In genomic region chr7:106269263-106269961, GRCh38 we compare ENCODE assay signal across 16 cellular contexts. TPM values are rescaled to one million over a fixed set of nuclear protein-coding genes. Genes with fewer than 3 reads are reported as not detected.
DNase-seq lines count a peak whose midpoint lies in the region; ATAC-seq, FAIRE-seq and TF ChIP-seq lines count a peak whose summit lies in the region.
"Had no signal": no experiment of that assay in that cellular context is flagged by ENCODE, and none has a peak within 500 bp of the region (broad histone marks: within the 10 kb centered on the region; RNA-seq: fewer than 3 reads in every experiment).

No MANE protein-coding gene starts in this region.

- no peak overlapping the region for H3K27ac ChIP-seq in K562 (ENCODE audit: extremely low read depth, low read depth, low read length)
- H3K27ac ChIP-seq in naive thymus-derived CD4-positive, alpha-beta T cell (ENCODE audit: low read depth, low read length), result no peak overlapping the region
- H3K27ac ChIP-seq: Peyer's patch had no signal

- peaks cover 64% of the 10 kb centered on the region for H3K36me3 Mint-ChIP-seq in WTC11
- peaks cover 17 to 57% (median 50%) of the 10 kb centered on the region in 5 donors for H3K36me3 Mint-ChIP-seq in naive thymus-derived CD4-positive, alpha-beta T cell

- peaks cover 6% of the 10 kb centered on the region; the same call in 1 of the 3 replicates for H3K79me2 ChIP-seq in K562 (ENCODE audit: control insufficient read depth, insufficient read depth, low read length)

- H3K4me3 ChIP-seq in K562, result no peak overlapping the region
- no peak overlapping the region for H3K4me3 ChIP-seq in naive thymus-derived CD4-positive, alpha-beta T cell (ENCODE audit: low read length)
- H3K4me3 ChIP-seq: BLaER1 treated with 17β-estradiol and CSF1 and Interleukin-3, amounts not matched to agents 10 nM and 100 nM; GM23338; Peyer's patch had no signal

- intact Hi-C loops in Right ventricle myocardium inferior (cut with DNase I) (no loop called here), cardiac septum (cut with DNase I) (no loop called here), K562 (cut with micrococcal nuclease) (no loop called here)
- intact Hi-C loops in naive thymus-derived CD4-positive, alpha-beta T cell (cut with micrococcal nuclease), result no loop called here

- H3K9ac ChIP-seq in K562 (ENCODE audit: insufficient read depth in 1 of 2, low read depth in 2 of 2, low read length in 2 of 2), result no peak overlapping the region

- no peak overlapping the region for H2AFZ ChIP-seq in K562 (ENCODE audit: low read depth, low read length)
- H2AFZ ChIP-seq: GM23338 had no signal

- FAIRE-seq in K562 (lab: Jason Lieb, UNC), result no peak
- FAIRE-seq: GM12892, GM18507 had no signal

- TF ChIP-seq CTCF in WTC11 (IDR thresholded peaks at IDR 0.05) (no peak), K562 (IDR thresholded peaks at IDR 0.05 in 2 of 3, conservative IDR thresholded peaks at IDR 0.05 in 1 of 3; ENCODE audit: insufficient read depth in 2 of 3, low read depth in 1 of 3, low read length in 3 of 3) (no peak)

- POLR2A ChIA-PET in WTC11 (lab: Charles Lee) (interaction anchor here (0.7 kb wide), 1 partner anchor 15 kb away, joined by 4 read pairs; the partner anchor contains the start of gene NAMPT), K562 (lab: Yijun Ruan, JAX) (interaction anchor here (0.8 to 8.2 kb wide), 10 partner anchors 8 to 389 kb away, joined by 3 to 73 read pairs (median 4); partner anchors contain the start of gene NAMPT)
- POLR2A ChIA-PET in naive thymus-derived CD4-positive, alpha-beta T cell (lab: Charles Lee), result no interaction called here

- in situ Hi-C loops in K562 (cut with MboI), result no loop called here

- ATAC-seq in Right ventricle myocardium inferior, result peak; percentile 81
- no peak for ATAC-seq in WTC11
- no peak for ATAC-seq in K562
- ATAC-seq in naive thymus-derived CD4-positive, alpha-beta T cell, result peak; percentile 10
- ATAC-seq: GM23338 had no signal

- no peaks in the 10 kb centered on the region for H4K20me1 ChIP-seq in K562 (replicated peaks; ENCODE audit: control insufficient read depth, insufficient read depth, low read length)

- no peaks in the 10 kb centered on the region for H3K9me1 ChIP-seq in K562 (ENCODE audit: control insufficient read depth, insufficient read depth, low read length)

- H3K27me3 Mint-ChIP-seq in WTC11 (ENCODE audit: low read depth), result no peaks in the 10 kb centered on the region
- no peaks in the 10 kb centered on the region for H3K27me3 Mint-ChIP-seq in naive thymus-derived CD4-positive, alpha-beta T cell
- H3K27me3 Mint-ChIP-seq: CD8-positive, alpha-beta memory T cell had no signal

- peaks cover 96% of the 10 kb centered on the region for H3K36me3 ChIP-seq in K562 (ENCODE audit: control insufficient read depth, insufficient read depth, low read length)
- peaks cover 0 to 17% (median 0%) of the 10 kb centered on the region in 3 experiments for H3K36me3 ChIP-seq in naive thymus-derived CD4-positive, alpha-beta T cell (ENCODE audit: control insufficient read depth in 2 of 3, insufficient read depth in 3 of 3, low read length in 3 of 3)

- no peaks in the 10 kb centered on the region for H3K9me3 ChIP-seq in K562 (replicated peaks; ENCODE audit: control insufficient read depth, insufficient read depth, low read depth, low read length)
- H3K9me3 ChIP-seq in naive thymus-derived CD4-positive, alpha-beta T cell (ENCODE audit: control insufficient read depth in 2 of 3, low read length in 3 of 3), result no peaks in the 10 kb centered on the region
- H3K9me3 ChIP-seq: BLaER1 treated with 17β-estradiol and CSF1 and Interleukin-3, amounts not matched to agents 10 nM and 100 nM; Peyer's patch had no signal

- BruUV-seq in K562 (replicated peaks; lab: Mats Ljungman, UMichigan), result no TSS peak

- no peak for TF ChIP-seq POLR2A in K562 (conservative IDR thresholded peaks at IDR 0.05)

- no peak for TF ChIP-seq EP300 in K562 (IDR thresholded peaks at IDR 0.05; ENCODE audit: low read length)

- 95% methylated on average over 4 of the region's 4 CpGs for WGBS in K562 (ENCODE audit: insufficient coverage, low coverage, missing lambda C conversion rate)

- peak overlapping the region; percentile 19; the same call in 1 of the 2 replicates for H3K27ac Mint-ChIP-seq in WTC11
- no peak overlapping the region for H3K27ac Mint-ChIP-seq in naive thymus-derived CD4-positive, alpha-beta T cell
- H3K27ac Mint-ChIP-seq: CD8-positive, alpha-beta memory T cell; GM23338 had no signal

- no peak overlapping the region for H3K4me3 Mint-ChIP-seq in WTC11
- H3K4me3 Mint-ChIP-seq in naive thymus-derived CD4-positive, alpha-beta T cell, result no peak overlapping the region
- H3K4me3 Mint-ChIP-seq: GM23338 had no signal

- H3K9me3 Mint-ChIP-seq in WTC11, result no peaks in the 10 kb centered on the region
- no peaks in the 10 kb centered on the region for H3K9me3 Mint-ChIP-seq in naive thymus-derived CD4-positive, alpha-beta T cell
- H3K9me3 Mint-ChIP-seq: CD8-positive, alpha-beta memory T cell; GM23338 had no signal

- no peak overlapping the region for H3K4me2 ChIP-seq in K562 (ENCODE audit: insufficient read depth, low read length)
- H3K4me2 ChIP-seq: GM23338 had no signal

- DNase-seq in Right ventricle myocardium inferior (ENCODE audit: missing footprints) (no peak), cardiac septum (ENCODE audit: low spot score) (no peak), WTC11 (ENCODE audit: low spot score) (no peak), K562 (ENCODE audit: extremely low read depth in 1 of 4, low spot score in 3 of 4) (no peak), T1000 (lab: John Stamatoyannopoulos, UW) (no peak), DMS 273 treated with DMSO at 0.1 percent for 48 hours (lab: John Stamatoyannopoulos, UW) (no peak)
- no peak for DNase-seq in naive thymus-derived CD4-positive, alpha-beta T cell
- DNase-seq: CD8-positive, alpha-beta memory T cell; HCEC 1CT; KBM-7; NCI-H1694 treated with DMSO at 0.1 percent for 48 hours; Peyer's patch had no signal

- H3K27me3 ChIP-seq in K562 (ENCODE audit: control insufficient read depth in 2 of 2, insufficient read depth in 2 of 2, low read length in 2 of 2), result no peaks in the 10 kb centered on the region
- H3K27me3 ChIP-seq in naive thymus-derived CD4-positive, alpha-beta T cell (ENCODE audit: control insufficient read depth in 2 of 2, insufficient read depth in 2 of 2, low read length in 2 of 2), result no peaks in the 10 kb centered on the region
- H3K27me3 ChIP-seq: BLaER1 treated with 17β-estradiol and CSF1 and Interleukin-3, amounts not matched to agents 10 nM and 100 nM; Peyer's patch had no signal

- no peaks in the 10 kb centered on the region for H3K4me1 ChIP-seq in K562 (replicated peaks in 1 of 2; ENCODE audit: control insufficient read depth in 2 of 2, insufficient read depth in 2 of 2, low read length in 2 of 2)
- H3K4me1 ChIP-seq in naive thymus-derived CD4-positive, alpha-beta T cell (ENCODE audit: control insufficient read depth in 2 of 2, insufficient read depth in 2 of 2, low read length in 2 of 2), result no peaks in the 10 kb centered on the region
- H3K4me1 ChIP-seq: Peyer's patch had no signal

- no peak for TF ChIP-seq RAD21 in K562 (CRISPR knock-in tag; conservative IDR thresholded peaks at IDR 0.05 in 1 of 2, IDR thresholded peaks at IDR 0.05 in 1 of 2)

- no peaks in the 10 kb centered on the region for H3K4me1 Mint-ChIP-seq in WTC11
- peaks cover 0 to 4% (median 0%) of the 10 kb centered on the region in 7 donors for H3K4me1 Mint-ChIP-seq in naive thymus-derived CD4-positive, alpha-beta T cell
- H3K4me1 Mint-ChIP-seq: GM23338 had no signal

- CTCF ChIA-PET in WTC11 (lab: Charles Lee) (interaction anchor here (1.2 kb wide), 1 partner anchor 274 kb away, joined by 3 read pairs; no protein-coding TSS in a partner anchor), K562 (lab: Yijun Ruan, JAX; ENCODE audit: low intra/inter-chr PET ratio) (no interaction called here)
- CTCF ChIA-PET in naive thymus-derived CD4-positive, alpha-beta T cell (lab: Charles Lee), result interaction anchor here (0.5 kb wide), 1 partner anchor 499 kb away, joined by 3 read pairs; no protein-coding TSS in a partner anchor

TF ChIP-seq in K562, 482 proteins besides CTCF, POLR2A, EP300 and RAD21 (continues in another document):
- TF ChIP-seq ZNF398 (CRISPR knock-in tag; IDR thresholded peaks at IDR 0.05), result no peak

RNA-seq across cellular contexts. Expression of gene NAMPT, which starts 15.4 kb away (rescaled TPM):
- total RNA-seq in Right ventricle myocardium inferior (219 TPM), cardiac septum (121 TPM), WTC11 (2021) (88.0 to 99.1 TPM (median 91.7 TPM) in 3 replicates), K562 (2014; rRNA removed) (61.4 and 71.7 TPM in 2 replicates), K562 (2014; rRNA removed; fragmentation: Illumina TruSeq; extraction: Trizol) (160 and 179 TPM in 2 replicates), K562 (2015; rRNA removed; fragmentation: Illumina TruSeq; extraction: Trizol) (134 and 151 TPM in 2 replicates), K562 (2021) (134 and 150 TPM in 2 replicates)
- 53.3 and 184 TPM in 2 replicates for total RNA-seq in K562 (2011; cell fraction: chromatin; rRNA removed; ENCODE audit: low replicate concordance)
- 23.0 and 32.8 TPM in 2 replicates for total RNA-seq in K562 (2011; cell fraction: nucleolus; rRNA removed)
- 75.4 and 125 TPM in 2 replicates for total RNA-seq in K562 (2011; cell fraction: nucleoplasm; rRNA removed)
- polyA plus RNA-seq in K562 (2011; rRNA removed) (70.1 and 106 TPM in 2 replicates), K562 (2014; fragmentation: Illumina TruSeq; extraction: Trizol) (113 and 133 TPM in 2 replicates), K562 (2014; fragmentation: Nextera tagmentation; extraction: Ambion mirVana) (10 to 100 TPM; 41.1 to 56.6 TPM), K562 (2014; rRNA removed) (79.6 and 90.7 TPM in 2 replicates)
- 16.2 and 27.0 TPM in 2 replicates for polyA plus RNA-seq in K562 (2011; cell fraction: cytosol; rRNA removed)
- 20.3 and 26.6 TPM in 2 replicates for polyA plus RNA-seq in K562 (2011; cell fraction: nucleus; rRNA removed)
- 86.7 and 97.4 TPM in 2 replicates for polyA plus RNA-seq in K562 (2012)
- polyA minus RNA-seq in K562 (2011; rRNA and poly(A)+ RNA removed), result 158 and 163 TPM in 2 replicates
- 86.7 and 104 TPM in 2 replicates for polyA minus RNA-seq in K562 (2011; cell fraction: cytosol; rRNA and poly(A)+ RNA removed)
- polyA minus RNA-seq in K562 (2011; cell fraction: nucleus; rRNA and poly(A)+ RNA removed), result 62.3 and 99.6 TPM in 2 replicates
- 100 to 1,000 TPM in 2 of 5 experiments, 10 to 100 TPM in 3; 22.2 to 731 (median 88.7) TPM for total RNA-seq in naive thymus-derived CD4-positive, alpha-beta T cell
- polyA plus RNA-seq in naive thymus-derived CD4-positive, alpha-beta T cell, result 10 to 100 TPM; 13.9 to 18.9 TPM

Comparison
In these comparisons a context has a peak if more than half of its experiments do, and no peak if none do; other contexts are left out.
1. ATAC-seq: peak in Right ventricle myocardium inferior (single experiment) and naive thymus-derived CD4-positive, alpha-beta T cell (single experiment); none in WTC11 (single experiment) and K562 (single experiment).